Comparison of ENCODE assay signal across 10 cellular contexts in the genomic region with DNA sequence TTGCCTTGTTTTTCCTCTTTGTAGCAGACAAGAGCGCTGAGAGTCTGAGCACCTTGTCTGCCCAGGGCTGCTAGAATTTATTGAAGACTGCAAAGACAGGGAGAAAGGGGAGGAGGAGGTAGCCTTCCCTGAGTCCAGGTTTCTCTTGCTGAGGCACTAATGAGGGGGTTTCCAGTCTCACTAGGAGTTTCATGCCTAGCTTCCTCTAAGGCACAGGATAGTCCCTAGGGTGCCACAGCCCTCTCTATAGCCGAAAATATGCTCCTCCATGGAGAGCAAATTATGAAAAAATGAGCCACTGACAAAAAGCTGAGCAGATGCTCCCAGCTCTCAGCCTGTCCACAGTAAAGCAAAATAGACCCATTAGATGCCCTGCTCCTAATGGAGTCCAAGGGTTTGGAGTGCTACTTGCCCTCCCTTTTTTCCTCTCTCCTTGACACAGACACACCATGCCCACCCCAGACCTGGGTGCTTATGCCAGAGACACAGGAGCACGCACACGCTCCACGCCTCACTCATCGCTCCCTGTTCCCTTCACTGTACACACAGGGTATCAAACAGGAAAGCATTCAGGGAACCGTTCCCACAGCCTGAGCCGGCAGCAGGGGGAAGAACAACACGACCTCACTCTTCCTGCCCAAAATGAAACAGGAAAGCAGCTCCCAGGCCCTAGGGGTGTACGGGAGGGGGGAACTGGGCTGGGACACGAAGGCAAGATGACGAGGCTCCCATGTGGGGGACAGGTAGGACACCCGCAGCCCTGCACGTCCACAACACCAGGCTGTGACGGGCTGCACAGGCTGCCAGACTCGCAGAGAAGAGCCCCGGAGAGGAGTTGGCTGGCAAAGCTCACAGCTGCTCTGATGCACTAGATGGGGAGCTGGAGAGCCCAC. TPM values are rescaled to one million over a fixed set of nuclear protein-coding genes. Genes with fewer than 3 reads are reported as not detected.
A peak's percentile ranks its signal among the peaks of the same experiment; 100 is the strongest.
DNase-seq lines count a peak whose midpoint lies in the region; ATAC-seq, FAIRE-seq and TF ChIP-seq lines count a peak whose summit lies in the region.
"Had no signal": no experiment of that assay in that cellular context is flagged by ENCODE, and none has a peak within 500 bp of the region (broad histone marks: within the 10 kb centered on the region; RNA-seq: fewer than 3 reads in every experiment).

No MANE protein-coding gene starts in this region.

- H4K20me1 ChIP-seq in OCI-LY3 (ENCODE audit: insufficient read depth, low read length) = no peaks in the 10 kb centered on the region

- no peaks in the 10 kb centered on the region for H3K79me2 ChIP-seq in OCI-LY3 (ENCODE audit: low read length)

- no peak for TF ChIP-seq CTCF in OCI-LY3 (IDR thresholded peaks at IDR 0.05; ENCODE audit: low read depth, low read length)

- peak overlapping the region; percentile 87 for H3K4me2 ChIP-seq in OCI-LY3 (ENCODE audit: low read length)

- H3K36me3 ChIP-seq in OCI-LY3 (replicated peaks; ENCODE audit: low read depth, low read length) (no peaks in the 10 kb centered on the region), esophagus (ENCODE audit: control insufficient read depth in 2 of 2, insufficient read depth in 2 of 2, low read length in 1 of 2) (peaks cover 0 to 3% of the 10 kb centered on the region in 2 donors)

- H3K27me3 ChIP-seq in OCI-LY3 (ENCODE audit: low read depth, low read length) (no peaks in the 10 kb centered on the region), esophagus (ENCODE audit: control insufficient read depth in 1 of 2, insufficient read depth in 2 of 2, low read length in 2 of 2) (no peaks in the 10 kb centered on the region)

- DNase-seq in GM12892 (ENCODE audit: insufficient read length) = no peak
- no peak for DNase-seq in sciatic nerve (ENCODE audit: low spot score)
- no peak for DNase-seq in activated CD4-positive, alpha-beta T cell treated with anti-CD3 and anti-CD28 coated beads, Interleukin-2, amount 50 U/mL, for 1 hour
- DNase-seq in NCI-H526 treated with DMSO at 0.1 percent for 48 hours (lab: John Stamatoyannopoulos, UW) = no peak

- ATAC-seq in sciatic nerve = peak; percentile 25
- ATAC-seq in HG03159 (IDR thresholded peaks at IDR 0.05; ENCODE audit: unreplicated experiment) = no peak
- no peak for ATAC-seq in GM21786 (IDR thresholded peaks at IDR 0.05; ENCODE audit: unreplicated experiment)

- peak; percentile 84 for FAIRE-seq in GM12892 (lab: Jason Lieb, UNC)
- FAIRE-seq: urothelium cell line had no signal

- WGBS in esophagus, 2 donors = 48 to 62% methylated on average over 17 of the region's 17 CpGs

- intact Hi-C loops in sciatic nerve (cut with DNase I) = no loop called here

- H2AFZ ChIP-seq in OCI-LY3 (ENCODE audit: low read depth, low read length) = peak overlapping the region; percentile 80

- H3K9me3 ChIP-seq in OCI-LY3 (ENCODE audit: insufficient read depth, low read length) (no peaks in the 10 kb centered on the region), esophagus (ENCODE audit: control insufficient read depth in 2 of 2, insufficient read depth in 1 of 2, low read depth in 1 of 2, low read length in 1 of 2) (no peaks in the 10 kb centered on the region)

- peaks cover 28% of the 10 kb centered on the region for H3K4me1 ChIP-seq in OCI-LY3 (ENCODE audit: low read length)
- H3K4me1 ChIP-seq in esophagus (ENCODE audit: control insufficient read depth in 2 of 2, insufficient read depth in 2 of 2, low read length in 1 of 2) = peaks cover 0 to 10% of the 10 kb centered on the region in 2 donors

- H3K4me3 ChIP-seq in OCI-LY3 (ENCODE audit: low read length) (peak overlapping the region; percentile 87), esophagus (ENCODE audit: low read depth in 1 of 2, low read length in 2 of 2) (no peak overlapping the region)

- peak overlapping the region; percentile 87; the same call in 1 of the 2 replicates for H3K9ac ChIP-seq in OCI-LY3 (ENCODE audit: low read length)

- no peak for TF ChIP-seq POLR2A in GM12892 (IDR thresholded peaks at IDR 0.05; ENCODE audit: low read depth, low read length)

- H3K27ac ChIP-seq in OCI-LY3 (ENCODE audit: low read length) = no peak overlapping the region
- H3K27ac ChIP-seq in esophagus (ENCODE audit: low read depth in 2 of 2, low read length in 1 of 2) = peak overlapping the region; percentile 33 to 79

RNA-seq across cellular contexts. Expression of gene DLL4, which starts 11.0 kb away (rescaled TPM):
- polyA plus RNA-seq in GM12892 (2012; ENCODE audit: missing spikeins) = 0.17 TPM
- 1 to 10 TPM; 1.8 to 1.9 TPM for polyA plus RNA-seq in esophagus
- total RNA-seq in sciatic nerve = 33.3 TPM
- total RNA-seq: T-helper 2 cell treated with Interferon-gamma antibody and Interleukin-4, amounts not matched to agents 100 ng/mL and 5 ng/mL, for 36 hours had no signal

RNA-seq across cellular contexts. Expression of gene CHAC1, which starts 13.1 kb away (rescaled TPM):
- 1.4 TPM for polyA plus RNA-seq in GM12892 (2012; ENCODE audit: missing spikeins)
- 10 to 100 TPM; 21.1 to 70.9 TPM for polyA plus RNA-seq in esophagus
- 0.58 TPM for total RNA-seq in sciatic nerve

RNA-seq across cellular contexts. Expression of gene VPS18, which starts 45.9 kb away (rescaled TPM):
- 4.0 TPM for polyA plus RNA-seq in GM12892 (2012; ENCODE audit: missing spikeins)
- polyA plus RNA-seq in esophagus = 1 to 10 TPM; 6.8 to 7.6 TPM
- total RNA-seq in sciatic nerve = 17.3 TPM
